ENCODE assay signal across 8 cellular contexts in genomic region chr2:25314514-25315315, GRCh38. TPM values are rescaled to one million over a fixed set of nuclear protein-coding genes. Genes with fewer than 3 reads are reported as not detected.
A peak's percentile ranks its signal among the peaks of the same experiment; 100 is the strongest.
DNase-seq lines count a peak whose midpoint lies in the region; ATAC-seq and TF ChIP-seq lines count a peak whose summit lies in the region.

No MANE protein-coding gene starts in this region.

- DNase-seq in DMS 273 (lab: John Stamatoyannopoulos, UW; ENCODE audit: unreplicated experiment) (peak; percentile 84), DMS 273 treated with DMSO at 0.1 percent for 48 hours (lab: John Stamatoyannopoulos, UW) (no peak), left colon (peak; percentile 63 to 70)
- peak; percentile 83 for DNase-seq in activated naive CD8-positive, alpha-beta T cell treated with anti-CD3 and anti-CD28 coated beads, Interleukin-2, amount 50 U/mL, for 16 hours (ENCODE audit: low read depth, low spot score)
- DNase-seq in stimulated activated CD4-positive, alpha-beta T cell treated with anti-CD3 and anti-CD28 coated beads, TNF-alpha, amount 100 ng/mL, for 1 hour (ENCODE audit: low read depth in 3 of 3, low spot score in 1 of 3), result peak in 2 of 3 donors; percentile 51 to 83

- ATAC-seq in HG03354 (IDR thresholded peaks at IDR 0.05; ENCODE audit: poor library complexity, severe bottlenecking, unreplicated experiment) (peak; percentile 84), SK-N-SH treated with all-trans-retinoic acid at 6 μM for 48 hours (peak; percentile 24), left colon (peak; percentile 35), GM18873 (IDR thresholded peaks at IDR 0.05; ENCODE audit: low FRiP score, unreplicated experiment) (no peak)

- intact Hi-C loops in left colon (cut with DNase I, micrococcal nuclease), result no loop called here

TF ChIP-seq in SK-N-SH treated with all-trans-retinoic acid at 6 μM for 48 hours, 23 proteins besides CTCF, POLR2A, EP300 and RAD21:
- TF ChIP-seq TSHZ2 (CRISPR knock-in tag; IDR thresholded peaks at IDR 0.05) (no peak), SNAI2 (CRISPR knock-in tag; IDR thresholded peaks at IDR 0.05) (no peak)

RNA-seq across cellular contexts. Expression of gene DNMT3A, which starts 27.0 kb away (rescaled TPM):
- total RNA-seq in left colon, result 10 to 100 TPM; 27.3 to 27.8 TPM
